ENCODE assay signal across 10 cellular contexts in the genomic region with DNA sequence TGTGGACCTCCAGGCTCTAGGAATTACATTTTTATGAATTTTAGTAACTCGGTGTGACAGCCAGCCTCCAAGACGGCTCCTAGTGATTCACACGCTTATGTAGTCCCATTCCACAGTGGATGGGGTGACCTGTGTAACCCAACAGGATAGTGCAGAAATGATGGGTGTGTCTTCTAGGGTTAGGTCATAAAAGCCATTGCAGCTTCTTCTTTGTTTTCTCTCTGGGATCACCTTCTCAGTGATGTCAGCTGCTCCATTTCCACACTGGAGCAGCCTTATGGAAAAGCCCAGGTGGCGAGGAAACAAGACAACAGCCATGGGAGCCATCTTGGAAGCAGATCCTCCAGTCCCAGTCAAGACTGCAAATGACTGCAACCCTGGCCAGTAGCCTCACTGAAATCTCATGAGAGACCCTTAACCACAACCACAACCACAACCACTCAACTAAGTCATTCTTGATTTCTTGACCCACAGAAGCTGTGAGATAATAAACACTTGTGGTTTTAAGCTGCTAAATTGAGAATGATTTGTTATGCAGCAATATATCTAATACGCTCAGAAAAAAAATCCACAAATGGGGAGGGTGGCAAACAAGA. TPM values are rescaled to one million over a fixed set of nuclear protein-coding genes. Genes with fewer than 3 reads are reported as not detected.
DNase-seq lines count a peak whose midpoint lies in the region; ATAC-seq and TF ChIP-seq lines count a peak whose summit lies in the region.
"Had no signal": no experiment of that assay in that cellular context is flagged by ENCODE, and none has a peak within 500 bp of the region (broad histone marks: within the 10 kb centered on the region; RNA-seq: fewer than 3 reads in every experiment).

No MANE protein-coding gene starts in this region.

- no peak overlapping the region for H2AFZ ChIP-seq in PC-9

- no peaks in the 10 kb centered on the region for H3K36me3 ChIP-seq in PC-9 (ENCODE audit: low read depth)
- H3K36me3 ChIP-seq: right lobe of liver, tibial artery had no signal

- H3K9me2 ChIP-seq in PC-9 (ENCODE audit: insufficient read depth): no peaks in the 10 kb centered on the region

- H3K79me2 ChIP-seq in PC-9 (ENCODE audit: low read depth): peaks cover 8% of the 10 kb centered on the region; the same call in 1 of the 2 replicates

- no peaks in the 10 kb centered on the region for H3K27me3 ChIP-seq in PC-9 (ENCODE audit: insufficient read depth, low read depth)
- H3K27me3 ChIP-seq: right lobe of liver, tibial artery had no signal

- peaks cover 66% of the 10 kb centered on the region for H3K4me1 Mint-ChIP-seq in activated naive CD8-positive, alpha-beta T cell (ENCODE audit: low read depth)

- CTCF ChIA-PET in PC-9 (lab: Charles Lee): interaction anchor here (0.6 to 0.7 kb wide), 2 partner anchors 324 to 441 kb away, joined by 3 read pairs; no protein-coding TSS in a partner anchor

- H3K4me1 ChIP-seq in PC-9 (replicated peaks; ENCODE audit: insufficient read depth): peaks cover 34% of the 10 kb centered on the region

- no peaks in the 10 kb centered on the region for H3K36me3 Mint-ChIP-seq in activated naive CD8-positive, alpha-beta T cell

- H3K9me3 ChIP-seq in PC-9 (ENCODE audit: insufficient read depth, low read depth): peaks cover 4% of the 10 kb centered on the region; the same call in 1 of the 2 replicates
- H3K9me3 ChIP-seq: right lobe of liver, tibial artery had no signal

- no peaks in the 10 kb centered on the region for H4K20me1 ChIP-seq in PC-9 (ENCODE audit: insufficient read depth)

- H3K9me3 Mint-ChIP-seq in activated naive CD8-positive, alpha-beta T cell (ENCODE audit: low read depth): no peaks in the 10 kb centered on the region

- no peak overlapping the region for H3K4me2 ChIP-seq in PC-9

- peak overlapping the region; percentile 88 for H3K27ac Mint-ChIP-seq in activated naive CD8-positive, alpha-beta T cell

- H3K4me3 ChIP-seq in PC-9: no peak overlapping the region
- H3K4me3 ChIP-seq: right lobe of liver, tibial artery had no signal

- ATAC-seq in HG03196 (IDR thresholded peaks at IDR 0.05; ENCODE audit: unreplicated experiment) (peak; percentile 34), HG02588 (IDR thresholded peaks at IDR 0.05; ENCODE audit: unreplicated experiment) (no peak), HG03039 (IDR thresholded peaks at IDR 0.05; ENCODE audit: unreplicated experiment) (no peak)
- ATAC-seq: right lobe of liver had no signal

- peak; percentile 45 for DNase-seq in stimulated activated CD4-positive, alpha-beta T cell treated with anti-CD3 and anti-CD28 coated beads, Interleukin-15, amount 100 ng/mL, for 24 hours
- no peak for DNase-seq in stimulated activated CD4-positive, alpha-beta T cell treated with anti-CD3 and anti-CD28 coated beads, Interleukin-4, amount 100 ng/mL, for 4 hours
- DNase-seq in stromal cell of bone marrow (ENCODE audit: low read depth) (peak; percentile 72), PC-9 (no peak)
- DNase-seq: right lobe of liver, tibial artery had no signal

- H3K27ac ChIP-seq in PC-9: no peak overlapping the region
- H3K27ac ChIP-seq: right lobe of liver, tibial artery had no signal

- H3F3A ChIP-seq in PC-9 (ENCODE audit: insufficient read depth, low read depth): peaks cover 33% of the 10 kb centered on the region

- intact Hi-C loops in PC-9 (cut with micrococcal nuclease; ENCODE audit: unreplicated experiment): loop anchor here (5.0 kb wide), 1 partner anchor 114 kb away; no protein-coding TSS in a partner anchor

- POLR2A ChIA-PET in PC-9 (lab: Charles Lee; ENCODE audit: unreplicated experiment): no interaction called here

- no TSS peak for BruUV-seq in PC-9 (replicated peaks; lab: Mats Ljungman, UMichigan)

- H3K4me3 Mint-ChIP-seq in activated naive CD8-positive, alpha-beta T cell: peak overlapping the region; percentile 46

- H3K27me3 Mint-ChIP-seq in activated naive CD8-positive, alpha-beta T cell: no peaks in the 10 kb centered on the region

- TF ChIP-seq CTCF in PC-9 (conservative IDR thresholded peaks at IDR 0.05): no peak

RNA-seq across cellular contexts. Expression of gene GNPDA1, which starts 5.1 kb away (rescaled TPM):
- 46.5 and 54.1 TPM in 2 replicates for total RNA-seq in PC-9 (2021)

RNA-seq across cellular contexts. Expression of gene RNF14, which starts 49.0 kb away (rescaled TPM):
- total RNA-seq in PC-9 (2021): 26.6 and 29.7 TPM in 2 replicates

RNA-seq across cellular contexts. Expression of gene PCDH12, which starts 59.9 kb away (rescaled TPM):
- not detected in 2 replicates for total RNA-seq in PC-9 (2021)

Comparison
In these comparisons a context has a peak if more than half of its experiments do, and no peak if none do; other contexts are left out.
1. DNase-seq: peak in stimulated activated CD4-positive, alpha-beta T cell treated with anti-CD3 and anti-CD28 coated beads, Interleukin-15, amount 100 ng/mL, for 24 hours (single experiment) and stromal cell of bone marrow (single experiment); none in stimulated activated CD4-positive, alpha-beta T cell treated with anti-CD3 and anti-CD28 coated beads, Interleukin-4, amount 100 ng/mL, for 4 hours (0 of 2) and PC-9 (0 of 2).